In genomic region chr17:62470666-62471379, GRCh38 we compare ENCODE assay signal across 8 cellular contexts. TPM values are rescaled to one million over a fixed set of nuclear protein-coding genes. Genes with fewer than 3 reads are reported as not detected.
DNase-seq lines count a peak whose midpoint lies in the region; ATAC-seq lines count a peak whose summit lies in the region.

No MANE protein-coding gene starts in this region.

- peak; percentile 25 for DNase-seq in Ammon's horn (ENCODE audit: low spot score)
- peak; percentile 19 for DNase-seq in HuH-7.5 (ENCODE audit: low spot score)
- DNase-seq in NCI-H446 treated with DMSO at 0.1 percent for 48 hours (lab: John Stamatoyannopoulos, UW), result peak; percentile 90
- peak; percentile 64 for DNase-seq in T-helper 9 cell
- peak; percentile 66 for DNase-seq in activated naive CD4-positive, alpha-beta T cell treated with Interleukin-2 at 50 U/mL for 16 hours
- peak; percentile 93 for DNase-seq in mesenteric fat pad (ENCODE audit: low spot score)
- peak; percentile 42 to 54 (median 48) for DNase-seq in stimulated activated CD4-positive, alpha-beta T cell treated with anti-CD3 and anti-CD28 coated beads, TNF-alpha, amount 100 ng/mL, for 4 hours (ENCODE audit: low read depth in 3 of 3)

- peak; percentile 75 for ATAC-seq in esophagus mucosa

RNA-seq across cellular contexts. Expression of gene TLK2, which starts 7.8 kb away (rescaled TPM):
- total RNA-seq in esophagus mucosa (29.0 TPM), mesenteric fat pad (44.5 TPM)

RNA-seq across cellular contexts. Expression of gene METTL2A, which starts 47.1 kb away (rescaled TPM):
- total RNA-seq in esophagus mucosa (15.7 TPM), mesenteric fat pad (17.4 TPM)

Comparison
In these comparisons a context has a peak if more than half of its experiments do, and no peak if none do; other contexts are left out.
1. Peak in every context shown above with its lines: DNase-seq and ATAC-seq.
2. DNase-seq: peak in every context shown above with its lines; median percentile 93 in mesenteric fat pad; 90 in NCI-H446 treated with DMSO at 0.1 percent for 48 hours; 66 in activated naive CD4-positive, alpha-beta T cell treated with Interleukin-2 at 50 U/mL for 16 hours; 64 in T-helper 9 cell; 48 in stimulated activated CD4-positive, alpha-beta T cell treated with anti-CD3 and anti-CD28 coated beads, TNF-alpha, amount 100 ng/mL, for 4 hours; 25 in Ammon's horn; 19 in HuH-7.5.